In genomic region chr21:43268804-43269186, GRCh38 we compare ENCODE assay signal across 18 cellular contexts.
DNase-seq lines count a peak whose midpoint lies in the region; ATAC-seq and TF ChIP-seq lines count a peak whose summit lies in the region.
"Had no signal": no experiment of that assay in that cellular context is flagged by ENCODE, and none has a peak within 500 bp of the region (broad histone marks: within the 10 kb centered on the region; RNA-seq: fewer than 3 reads in every experiment).

No MANE protein-coding gene starts in this region.

- H3K9ac ChIP-seq in neuronal stem cell (ENCODE audit: low read depth, low read length, poor library complexity), result no peak overlapping the region
- H3K9ac ChIP-seq: GM23248, SK-N-SH had no signal

- no peak overlapping the region for H4K91ac ChIP-seq in neuronal stem cell (ENCODE audit: low read depth, low read length, poor library complexity)

- H3K9me3 Mint-ChIP-seq in T-cell, result no peaks in the 10 kb centered on the region

- no peak for DNase-seq in GM06990 (ENCODE audit: extremely low read depth, insufficient read length)
- DNase-seq in cardiac septum (ENCODE audit: low spot score), result peak; percentile 55
- no peak for DNase-seq in neuronal stem cell (ENCODE audit: low spot score)
- no peak for DNase-seq in sigmoid colon
- no peak for DNase-seq in T-cell
- no peak for DNase-seq in BE2C
- DNase-seq: COR-L47, DMS153, EL, GM23248, KG1, NCI-H1436, NCI-H2029, NCI-H510A, NCI-H774, SK-N-SH had no signal

- ATAC-seq in T-cell (replicated peaks in 1 of 4), result no peak
- no peak for ATAC-seq in HG03469 (IDR thresholded peaks at IDR 0.05; ENCODE audit: unreplicated experiment)

- no peaks in the 10 kb centered on the region for H3K9me3 ChIP-seq in HEK293 (ENCODE audit: control insufficient read depth, insufficient read depth, low read depth, low read length)
- no peaks in the 10 kb centered on the region for H3K9me3 ChIP-seq in neuronal stem cell (replicated peaks in 1 of 2; ENCODE audit: control insufficient read depth in 2 of 2, insufficient read depth in 1 of 2, low read depth in 1 of 2, low read length in 2 of 2)
- H3K9me3 ChIP-seq in sigmoid colon, result no peaks in the 10 kb centered on the region
- no peaks in the 10 kb centered on the region for H3K9me3 ChIP-seq in BE2C
- H3K9me3 ChIP-seq: SK-N-SH had no signal

- no peak overlapping the region for H3K27ac Mint-ChIP-seq in T-cell

- H3K4ac ChIP-seq in neuronal stem cell (ENCODE audit: low read length), result no peak overlapping the region

- CTCF ChIA-PET in HEK293 (lab: Yijun Ruan, JAX) (interaction anchor here (0.6 to 1.5 kb wide), 4 partner anchors 58 to 1926 kb away, joined by 3 to 5 read pairs (median 3); no protein-coding TSS in a partner anchor), T-cell (lab: Charles Lee) (interaction anchor here in 1 of 2 donors (0.6 kb wide), 1 partner anchor 369 kb away, joined by 3 read pairs; no protein-coding TSS in a partner anchor)

- WGBS in neuronal stem cell (ENCODE audit: extremely low coverage in 2 of 2, insufficient read length in 2 of 2, insufficient replicate concordance in 1 of 2), 2 donors, result no CpG with 5 or more reads among the region's 12 CpGs
- 88% methylated on average over 12 of the region's 12 CpGs for WGBS in sigmoid colon, 2 donors

- no peak overlapping the region for H3K4me3 ChIP-seq in GM06990 (replicated peaks; ENCODE audit: low read depth, low read length)
- H3K4me3 ChIP-seq in HEK293 (ENCODE audit: low read depth, low read length), result no peak overlapping the region
- no peak overlapping the region for H3K4me3 ChIP-seq in neuronal stem cell (ENCODE audit: low read length in 2 of 2)
- H3K4me3 ChIP-seq in sigmoid colon, result no peak overlapping the region
- no peak overlapping the region for H3K4me3 ChIP-seq in BE2C (ENCODE audit: low read depth, low read length)
- H3K4me3 ChIP-seq: GM23248 had no signal

- no peak overlapping the region for H2BK120ac ChIP-seq in neuronal stem cell (ENCODE audit: low read depth, low read length)

- no peak overlapping the region for H3K4me3 Mint-ChIP-seq in T-cell

- no peak overlapping the region for H2AFZ ChIP-seq in neuronal stem cell (ENCODE audit: low read length)
- H2AFZ ChIP-seq: GM23248 had no signal

- H3K27me3 Mint-ChIP-seq in T-cell, result peaks cover 0 to 24% of the 10 kb centered on the region in 2 donors

- no peaks in the 10 kb centered on the region for H3K79me1 ChIP-seq in neuronal stem cell (ENCODE audit: low read depth, low read length)

- no peak overlapping the region for H2BK15ac ChIP-seq in neuronal stem cell (ENCODE audit: low read length)

- no peaks in the 10 kb centered on the region for H3K36me3 ChIP-seq in GM06990 (ENCODE audit: control insufficient read depth, insufficient read depth, low read length)
- H3K36me3 ChIP-seq in HEK293 (ENCODE audit: control insufficient read depth in 2 of 2, insufficient read depth in 1 of 2, low read length in 2 of 2), result no peaks in the 10 kb centered on the region
- H3K36me3 ChIP-seq in neuronal stem cell (replicated peaks in 1 of 2; ENCODE audit: control insufficient read depth in 2 of 2, insufficient read depth in 2 of 2, low read length in 2 of 2), result no peaks in the 10 kb centered on the region
- H3K36me3 ChIP-seq in sigmoid colon, result no peaks in the 10 kb centered on the region
- no peaks in the 10 kb centered on the region for H3K36me3 ChIP-seq in BE2C

- TF ChIP-seq EP300 in sigmoid colon (IDR thresholded peaks at IDR 0.05), result no peak

- H3K4me1 ChIP-seq in HEK293 (ENCODE audit: control insufficient read depth, insufficient read depth, low read length), result no peaks in the 10 kb centered on the region
- H3K4me1 ChIP-seq in neuronal stem cell (ENCODE audit: control insufficient read depth in 2 of 2, insufficient read depth in 1 of 2, low read depth in 1 of 2, low read length in 2 of 2), result peaks cover 2 to 5% of the 10 kb centered on the region in 2 donors
- H3K4me1 ChIP-seq in sigmoid colon, result peaks cover 0 to 10% (median 0%) of the 10 kb centered on the region in 4 donors
- H3K4me1 ChIP-seq in BE2C, result peaks cover 26% of the 10 kb centered on the region

- no peaks in the 10 kb centered on the region for H3K36me3 Mint-ChIP-seq in T-cell

- H3K18ac ChIP-seq in neuronal stem cell (ENCODE audit: low read length), result peak overlapping the region; percentile 42

- TF ChIP-seq POLR2A in sigmoid colon (IDR thresholded peaks at IDR 0.05), result no peak

- no peak overlapping the region for H2AK5ac ChIP-seq in neuronal stem cell (ENCODE audit: low read depth, low read length)

- H2BK5ac ChIP-seq in neuronal stem cell (ENCODE audit: low read length), result no peak overlapping the region

- intact Hi-C loops in cardiac septum (cut with DNase I) (no loop called here), sigmoid colon (cut with DNase I) (no loop called here)

- no peaks in the 10 kb centered on the region; the same call in 1 of the 2 replicates for H3K27me3 ChIP-seq in GM06990 (replicated peaks; ENCODE audit: control insufficient read depth, insufficient read depth, low read length)
- peaks cover 0 to 7% (median 0%) of the 10 kb centered on the region in 3 experiments for H3K27me3 ChIP-seq in neuronal stem cell (ENCODE audit: control insufficient read depth in 3 of 3, insufficient read depth in 3 of 3, low read depth in 1 of 3, low read length in 3 of 3)
- peaks cover 7 to 50% (median 23%) of the 10 kb centered on the region in 3 donors for H3K27me3 ChIP-seq in sigmoid colon
- H3K27me3 ChIP-seq in BE2C, result no peaks in the 10 kb centered on the region

- POLR2A ChIA-PET in HEK293 (lab: Yijun Ruan, JAX) (no interaction called here), T-cell (lab: Charles Lee) (no interaction called here)

- TF ChIP-seq CTCF in GM06990 (IDR thresholded peaks at IDR 0.05; ENCODE audit: insufficient read depth, low read length, poor library complexity, severe bottlenecking) (peak; percentile 23), HEK293 (tag by site-specific recombination; IDR thresholded peaks at IDR 0.05) (no peak), sigmoid colon (IDR thresholded peaks at IDR 0.05) (no peak), BE2C (IDR thresholded peaks at IDR 0.05; ENCODE audit: low read depth, low read length) (no peak)

- H4K8ac ChIP-seq in neuronal stem cell (ENCODE audit: low read depth, low read length), result no peak overlapping the region

- peak overlapping the region; percentile 47 for H3K23ac ChIP-seq in neuronal stem cell (ENCODE audit: low read depth, low read length, poor library complexity)

- H3K4me2 ChIP-seq in neuronal stem cell (ENCODE audit: insufficient read depth, low read length, poor library complexity, severe bottlenecking), result no peak overlapping the region
- H3K4me2 ChIP-seq: SK-N-SH had no signal

- H3K4me1 Mint-ChIP-seq in T-cell, result no peaks in the 10 kb centered on the region

- no peak overlapping the region for H2BK12ac ChIP-seq in neuronal stem cell (ENCODE audit: low read length)

- no peak overlapping the region for H3K14ac ChIP-seq in neuronal stem cell (ENCODE audit: low read length)

- H3K27ac ChIP-seq in HEK293 (ENCODE audit: extremely low read depth, low read depth, low read length) (no peak overlapping the region), neuronal stem cell (replicated peaks; ENCODE audit: low read length) (no peak overlapping the region), sigmoid colon (no peak overlapping the region)
- H3K27ac ChIP-seq: GM23248 had no signal

TF ChIP-seq in HEK293, 187 proteins besides CTCF, POLR2A, EP300 and RAD21 (continues in another document):
- TF ChIP-seq ZNF837 (tag by site-specific recombination; IDR thresholded peaks at IDR 0.05) (no peak), KLF9 (tag by site-specific recombination; IDR thresholded peaks at IDR 0.05; ENCODE audit: low read depth) (no peak), ZNF423 (tag by site-specific recombination; IDR thresholded peaks at IDR 0.05) (no peak), ZNF2 (tag by site-specific recombination; IDR thresholded peaks at IDR 0.05) (no peak), ZNF658 (tag by site-specific recombination; IDR thresholded peaks at IDR 0.05) (no peak), BCL6B (tag by site-specific recombination; IDR thresholded peaks at IDR 0.05) (no peak), MEIS1 (CRISPR knock-in tag; IDR thresholded peaks at IDR 0.05; ENCODE audit: borderline replicate concordance) (no peak), ZNF654 (tag by site-specific recombination; IDR thresholded peaks at IDR 0.05; ENCODE audit: low read depth) (no peak), YY2 (tag by site-specific recombination; IDR thresholded peaks at IDR 0.05) (no peak), ZNF146 (tag by site-specific recombination; IDR thresholded peaks at IDR 0.05) (no peak)
